13 cellular contexts compared by ENCODE assay signal in genomic region chr1:61085191-61086086, GRCh38. TPM values are rescaled to one million over a fixed set of nuclear protein-coding genes. Genes with fewer than 3 reads are reported as not detected.
DNase-seq lines count a peak whose midpoint lies in the region; ATAC-seq, FAIRE-seq and TF ChIP-seq lines count a peak whose summit lies in the region.
"Had no signal": no experiment of that assay in that cellular context is flagged by ENCODE, and none has a peak within 500 bp of the region (broad histone marks: within the 10 kb centered on the region; RNA-seq: fewer than 3 reads in every experiment).

No MANE protein-coding gene starts in this region.

- no TSS peak for BruUV-seq in K562 (replicated peaks; lab: Mats Ljungman, UMichigan)

- intact Hi-C loops in K562 (cut with micrococcal nuclease) = loop anchor here (10.0 kb wide), 1 partner anchor 111 kb away; no protein-coding TSS in a partner anchor

- no peaks in the 10 kb centered on the region for H4K20me1 ChIP-seq in K562 (replicated peaks; ENCODE audit: control insufficient read depth, insufficient read depth, low read length)

- 31% methylated on average over 4 of the region's 4 CpGs for WGBS in K562 (ENCODE audit: insufficient coverage, low coverage, missing lambda C conversion rate)

- peaks cover 29% of the 10 kb centered on the region for H3K36me3 ChIP-seq in K562 (ENCODE audit: control insufficient read depth, insufficient read depth, low read length)
- peaks cover 0 to 7% (median 4%) of the 10 kb centered on the region in 3 donors for H3K36me3 ChIP-seq in skeletal muscle tissue (ENCODE audit: control insufficient read depth in 3 of 3, insufficient read depth in 3 of 3, low read length in 3 of 3)

- CTCF ChIA-PET in K562 (lab: Yijun Ruan, JAX; ENCODE audit: low intra/inter-chr PET ratio) = no interaction called here

- no peaks in the 10 kb centered on the region for H3K27me3 ChIP-seq in K562 (ENCODE audit: control insufficient read depth in 2 of 2, insufficient read depth in 2 of 2, low read length in 2 of 2)
- no peaks in the 10 kb centered on the region for H3K27me3 ChIP-seq in skeletal muscle tissue (ENCODE audit: control insufficient read depth in 3 of 3, insufficient read depth in 3 of 3, low read length in 3 of 3)

- TF ChIP-seq EP300 in K562 (IDR thresholded peaks at IDR 0.05; ENCODE audit: low read length) = no peak

- H3K9ac ChIP-seq in K562 (ENCODE audit: insufficient read depth in 1 of 2, low read depth in 2 of 2, low read length in 2 of 2) = no peak overlapping the region
- peak overlapping the region; percentile 89 to 96 (median 94) for H3K9ac ChIP-seq in skeletal muscle tissue (ENCODE audit: low read depth in 1 of 3, low read length in 3 of 3)

- POLR2A ChIA-PET in K562 (lab: Yijun Ruan, JAX) = interaction anchor here (0.8 to 1.4 kb wide), 6 partner anchors 9 to 72 kb away, joined by 3 to 5 read pairs (median 4); no protein-coding TSS in a partner anchor

- H3K4me3 ChIP-seq in K562 (no peak overlapping the region; the same call in 1 of the 2 replicates), skeletal muscle tissue (ENCODE audit: low read length in 3 of 3) (peak overlapping the region; percentile 63 to 89 (median 79))

- no peak overlapping the region for H3K4me2 ChIP-seq in K562 (ENCODE audit: insufficient read depth, low read length)

- H3K79me2 ChIP-seq in K562 (ENCODE audit: control insufficient read depth, insufficient read depth, low read length) = peaks cover 79% of the 10 kb centered on the region

- H3K9me3 ChIP-seq in K562 (replicated peaks; ENCODE audit: control insufficient read depth, insufficient read depth, low read depth, low read length) = no peaks in the 10 kb centered on the region
- no peaks in the 10 kb centered on the region for H3K9me3 ChIP-seq in skeletal muscle tissue (ENCODE audit: control insufficient read depth in 3 of 3, low read length in 3 of 3)

- H3K4me1 ChIP-seq in K562 (replicated peaks in 1 of 2; ENCODE audit: control insufficient read depth in 2 of 2, insufficient read depth in 2 of 2, low read length in 2 of 2) (peaks cover 12 to 24% of the 10 kb centered on the region in 2 experiments; a peak in 4 of 5 replicates), skeletal muscle tissue (ENCODE audit: control insufficient read depth in 3 of 3, insufficient read depth in 3 of 3, low read length in 3 of 3) (peaks cover 10 to 38% (median 17%) of the 10 kb centered on the region in 3 donors)

- TF ChIP-seq CTCF in K562 (IDR thresholded peaks at IDR 0.05 in 2 of 3, conservative IDR thresholded peaks at IDR 0.05 in 1 of 3; ENCODE audit: insufficient read depth in 2 of 3, low read depth in 1 of 3, low read length in 3 of 3) = no peak

- peak; percentile 51 for DNase-seq in G401 (ENCODE audit: low spot score)
- DNase-seq in K562 (ENCODE audit: extremely low read depth in 1 of 4, low spot score in 3 of 4) = no peak
- peak; percentile 44 for DNase-seq in inferior parietal cortex (ENCODE audit: extremely low spot score)
- no peak for DNase-seq in NCI-H2081 (lab: John Stamatoyannopoulos, UW)
- DNase-seq in stimulated activated CD4-positive, alpha-beta T cell treated with anti-CD3 and anti-CD28 coated beads, Interleukin-4, amount 100 ng/mL, for 4 hours = no peak
- DNase-seq: activated T-cell treated with anti-CD3 and anti-CD28 coated beads, Interleukin-2, amount 50 U/mL, for 48 hours; naive thymus-derived CD8-positive, alpha-beta T cell; stimulated activated naive CD4-positive, alpha-beta T cell had no signal

- H2AFZ ChIP-seq in K562 (ENCODE audit: low read depth, low read length) = no peak overlapping the region

- FAIRE-seq in K562 (lab: Jason Lieb, UNC) = no peak

- H3K9me1 ChIP-seq in K562 (ENCODE audit: control insufficient read depth, insufficient read depth, low read length) = no peaks in the 10 kb centered on the region

- in situ Hi-C loops in G401 (cut with HindIII; ENCODE audit: low sequenced_read_pairs) = no loop called here
- in situ Hi-C loops in K562 (cut with MboI) = no loop called here

- ATAC-seq in K562 = no peak
- no peak for ATAC-seq in GM19395 (IDR thresholded peaks at IDR 0.05; ENCODE audit: unreplicated experiment)
- ATAC-seq in GM21825 (IDR thresholded peaks at IDR 0.05; ENCODE audit: unreplicated experiment) = no peak
- ATAC-seq: naive thymus-derived CD8-positive, alpha-beta T cell; WTC11 had no signal

- TF ChIP-seq RAD21 in K562 (CRISPR knock-in tag; conservative IDR thresholded peaks at IDR 0.05 in 1 of 2, IDR thresholded peaks at IDR 0.05 in 1 of 2) = no peak

- H3K27ac ChIP-seq in K562 (ENCODE audit: extremely low read depth, low read depth, low read length) (no peak overlapping the region), skeletal muscle tissue (ENCODE audit: low read depth, low read length) (peak overlapping the region; percentile 88)
- H3K27ac ChIP-seq: C4-2B had no signal

- TF ChIP-seq POLR2A in K562 (conservative IDR thresholded peaks at IDR 0.05) = no peak

TF ChIP-seq in K562, 482 proteins besides CTCF, POLR2A, EP300 and RAD21:
- TF ChIP-seq ZNF316 (IDR thresholded peaks at IDR 0.05) (0 out of 2 replicates have a peak, but pooled peaks have one; percentile 10), KDM1A (IDR thresholded peaks at IDR 0.05) (no peak)

RNA-seq across cellular contexts. Expression of gene NFIA, which starts 3.1 kb away (rescaled TPM):
- total RNA-seq in G401 (2014; rRNA removed; shearing (Covaris generic)) = 0.37 and 0.47 TPM in 2 replicates
- total RNA-seq in K562 (2011; cell fraction: chromatin; rRNA removed; ENCODE audit: low replicate concordance) = 64.5 and 151 TPM in 2 replicates
- 18.0 and 29.1 TPM in 2 replicates for total RNA-seq in K562 (2011; cell fraction: nucleolus; rRNA removed)
- total RNA-seq in K562 (2011; cell fraction: nucleoplasm; rRNA removed) = 50.7 and 73.9 TPM in 2 replicates
- total RNA-seq in K562 (2014; rRNA removed) (6.5 and 9.5 TPM in 2 replicates), K562 (2014; rRNA removed; fragmentation: Illumina TruSeq; extraction: Trizol) (20.3 and 22.6 TPM in 2 replicates), K562 (2015; rRNA removed; fragmentation: Illumina TruSeq; extraction: Trizol) (16.1 and 16.2 TPM in 2 replicates), K562 (2021) (24.2 and 24.9 TPM in 2 replicates), skeletal muscle tissue (31.3 TPM)
- polyA plus RNA-seq in K562 (2011; rRNA removed) (9.8 and 11.5 TPM in 2 replicates), K562 (2014; fragmentation: Illumina TruSeq; extraction: Trizol) (8.5 and 9.1 TPM in 2 replicates), K562 (2014; fragmentation: Nextera tagmentation; extraction: Ambion mirVana) (10 to 100 TPM in 1 of 2 experiments, 1 to 10 TPM in 1; 5.3 to 10.1 TPM), K562 (2014; rRNA removed) (7.0 and 8.6 TPM in 2 replicates)
- polyA plus RNA-seq in K562 (2011; cell fraction: cytosol; rRNA removed) = 12.0 and 15.8 TPM in 2 replicates
- 17.4 and 18.8 TPM in 2 replicates for polyA plus RNA-seq in K562 (2011; cell fraction: nucleus; rRNA removed)
- polyA plus RNA-seq in K562 (2012) = 3.9 and 4.2 TPM in 2 replicates
- polyA minus RNA-seq in K562 (2011; rRNA and poly(A)+ RNA removed) = 37.6 and 46.6 TPM in 2 replicates
- polyA minus RNA-seq in K562 (2011; cell fraction: cytosol; rRNA and poly(A)+ RNA removed) = 14.5 and 18.2 TPM in 2 replicates
- polyA minus RNA-seq in K562 (2011; cell fraction: nucleus; rRNA and poly(A)+ RNA removed) = 45.4 and 75.9 TPM in 2 replicates

Comparison
In these comparisons a context has a peak if more than half of its experiments do, and no peak if none do; other contexts are left out.
1. DNase-seq: peak in G401 (single experiment) and inferior parietal cortex (single experiment); none in K562 (0 of 4), NCI-H2081 (0 of 2) and stimulated activated CD4-positive, alpha-beta T cell treated with anti-CD3 and anti-CD28 coated beads, Interleukin-4, amount 100 ng/mL, for 4 hours (0 of 2).
2. H3K9ac ChIP-seq: peak in skeletal muscle tissue (3 of 3); none in K562 (0 of 2).